In the genomic region with DNA sequence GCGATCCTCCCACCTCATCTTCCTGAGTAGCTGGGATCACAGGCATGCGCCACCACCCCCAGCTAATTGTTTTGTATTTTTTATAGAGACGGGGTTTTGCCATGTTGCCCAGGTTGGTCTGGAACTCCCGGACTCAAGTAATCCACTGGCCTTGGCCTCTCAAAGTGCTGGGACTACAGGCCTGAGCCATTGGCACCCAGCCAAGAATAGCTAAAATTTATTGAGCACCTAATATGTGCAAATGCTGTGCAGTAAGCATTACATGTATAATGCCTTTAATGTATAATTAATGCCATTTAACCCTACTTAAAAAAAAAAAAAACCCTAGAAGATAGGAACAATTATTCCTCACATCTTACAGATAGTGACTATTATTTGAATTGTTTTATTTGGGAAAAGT, we compare ENCODE assay signal across 27 cellular contexts.
"Had no signal": no experiment of that assay in that cellular context is flagged by ENCODE, and none has a peak within 500 bp of the region (broad histone marks: within the 10 kb centered on the region; RNA-seq: fewer than 3 reads in every experiment).

No MANE protein-coding gene starts in this region.

- DNase-seq: stimulated activated CD4-positive, alpha-beta T cell treated with anti-CD3 and anti-CD28 coated beads, Interleukin-2, amount 100 ng/mL, for 48 hours; stimulated activated CD4-positive, alpha-beta T cell treated with anti-CD3 and anti-CD28 coated beads, Interleukin-4, amount 100 ng/mL, for 1 hour; stimulated activated CD4-positive, alpha-beta T cell treated with anti-CD3 and anti-CD28 coated beads, Interleukin-4, amount 100 ng/mL, for 24 hours; stimulated activated CD4-positive, alpha-beta T cell treated with anti-CD3 and anti-CD28 coated beads, Interleukin-4, amount 100 ng/mL, for 4 hours; stimulated activated CD8-positive, alpha-beta memory T cell treated with anti-CD3 and anti-CD28 coated beads, Interleukin-4, amount 100 ng/mL, for 48 hours; stimulated activated naive B cell treated with anti-CD40 and anti-IgM and Interleukin-4, amounts not matched to agents 10 μg/mL and 1 μg/mL and 100 μg/mL, for 72 hours; stimulated activated naive CD4-positive, alpha-beta T cell; stimulated activated naive CD4-positive, alpha-beta T cell treated with Interleukin-2 at 50 U/mL for 16 hours; stimulated activated naive CD8-positive, alpha-beta T cell treated with anti-CD3 and anti-CD28 coated beads, Interleukin-15, amount 100 ng/mL, for 72 hours; stimulated activated naive CD8-positive, alpha-beta T cell treated with anti-CD3 and anti-CD28 coated beads, Interleukin-15, Interleukin-2, amounts not matched to agents 100 U/mL and 50 U/mL, for 24 hours; stomach; substantia nigra; testis; thyroid gland; tibial artery; transverse colon; trophoblast cell; upper lobe of left lung; upper lobe of right lung; uterus had no signal

- H3K4me1 ChIP-seq: stomach, suprapubic skin, testis, tibial artery, tibial nerve, transverse colon, upper lobe of right lung, uterus, vagina had no signal

- H3K27me3 ChIP-seq: suprapubic skin, testis, thyroid gland, tibial nerve, transverse colon, upper lobe of left lung, upper lobe of right lung, vagina had no signal

- H3K4me3 ChIP-seq: stomach, suprapubic skin, testis, thoracic aorta, thyroid gland, tibial artery, tibial nerve, transverse colon, upper lobe of left lung, upper lobe of right lung, uterus, vagina had no signal

- FAIRE-seq: urothelium cell line had no signal

- H3K27ac ChIP-seq: stomach, suprapubic skin, testis, thoracic aorta, thyroid gland, tibial artery, tibial nerve, transverse colon, upper lobe of left lung, upper lobe of right lung, uterus, vagina had no signal

- ATAC-seq: stimulated activated effector memory CD8-positive, alpha-beta T cell treated with anti-CD3 and anti-CD28 coated beads, Interleukin-12 subunit alpha, Interleukin-12 subunit beta, amount 100 ng/mL, for 72 hours; stimulated activated memory B cell treated with anti-CD40 and anti-IgM and Interleukin-4, amounts not matched to agents 10 μg/mL and 1 μg/mL and 100 μg/mL, for 72 hours; stimulated activated naive B cell treated with anti-CD40 and anti-IgM and Interleukin-4, amounts not matched to agents 10 μg/mL and 1 μg/mL and 100 μg/mL, for 72 hours; stimulated activated naive CD8-positive, alpha-beta T cell treated with anti-CD3 and anti-CD28 coated beads, Interleukin-15, amount 100 ng/mL, for 72 hours; stimulated activated naive CD8-positive, alpha-beta T cell treated with anti-CD3 and anti-CD28 coated beads, Interleukin-15, Interleukin-2, amounts not matched to agents 100 U/mL and 50 U/mL, for 24 hours; upper lobe of right lung had no signal

- H3K36me3 ChIP-seq: stomach, suprapubic skin, thoracic aorta, thyroid gland, tibial artery, tibial nerve, transverse colon, upper lobe of left lung, upper lobe of right lung, uterus, vagina had no signal

- H3K9me3 ChIP-seq: stomach, suprapubic skin, testis, thoracic aorta, thyroid gland, tibial artery, tibial nerve, transverse colon, upper lobe of left lung, upper lobe of right lung, uterus, vagina had no signal
